Comparison of ENCODE assay signal across 1 cellular context in genomic region chr7:150778738-150779301, GRCh38.
TF ChIP-seq lines count a peak whose summit lies in the region.

No MANE protein-coding gene starts in this region.

TF ChIP-seq in GM12878, 131 proteins besides CTCF, POLR2A, EP300 and RAD21:
- TF ChIP-seq, protein P1, sequence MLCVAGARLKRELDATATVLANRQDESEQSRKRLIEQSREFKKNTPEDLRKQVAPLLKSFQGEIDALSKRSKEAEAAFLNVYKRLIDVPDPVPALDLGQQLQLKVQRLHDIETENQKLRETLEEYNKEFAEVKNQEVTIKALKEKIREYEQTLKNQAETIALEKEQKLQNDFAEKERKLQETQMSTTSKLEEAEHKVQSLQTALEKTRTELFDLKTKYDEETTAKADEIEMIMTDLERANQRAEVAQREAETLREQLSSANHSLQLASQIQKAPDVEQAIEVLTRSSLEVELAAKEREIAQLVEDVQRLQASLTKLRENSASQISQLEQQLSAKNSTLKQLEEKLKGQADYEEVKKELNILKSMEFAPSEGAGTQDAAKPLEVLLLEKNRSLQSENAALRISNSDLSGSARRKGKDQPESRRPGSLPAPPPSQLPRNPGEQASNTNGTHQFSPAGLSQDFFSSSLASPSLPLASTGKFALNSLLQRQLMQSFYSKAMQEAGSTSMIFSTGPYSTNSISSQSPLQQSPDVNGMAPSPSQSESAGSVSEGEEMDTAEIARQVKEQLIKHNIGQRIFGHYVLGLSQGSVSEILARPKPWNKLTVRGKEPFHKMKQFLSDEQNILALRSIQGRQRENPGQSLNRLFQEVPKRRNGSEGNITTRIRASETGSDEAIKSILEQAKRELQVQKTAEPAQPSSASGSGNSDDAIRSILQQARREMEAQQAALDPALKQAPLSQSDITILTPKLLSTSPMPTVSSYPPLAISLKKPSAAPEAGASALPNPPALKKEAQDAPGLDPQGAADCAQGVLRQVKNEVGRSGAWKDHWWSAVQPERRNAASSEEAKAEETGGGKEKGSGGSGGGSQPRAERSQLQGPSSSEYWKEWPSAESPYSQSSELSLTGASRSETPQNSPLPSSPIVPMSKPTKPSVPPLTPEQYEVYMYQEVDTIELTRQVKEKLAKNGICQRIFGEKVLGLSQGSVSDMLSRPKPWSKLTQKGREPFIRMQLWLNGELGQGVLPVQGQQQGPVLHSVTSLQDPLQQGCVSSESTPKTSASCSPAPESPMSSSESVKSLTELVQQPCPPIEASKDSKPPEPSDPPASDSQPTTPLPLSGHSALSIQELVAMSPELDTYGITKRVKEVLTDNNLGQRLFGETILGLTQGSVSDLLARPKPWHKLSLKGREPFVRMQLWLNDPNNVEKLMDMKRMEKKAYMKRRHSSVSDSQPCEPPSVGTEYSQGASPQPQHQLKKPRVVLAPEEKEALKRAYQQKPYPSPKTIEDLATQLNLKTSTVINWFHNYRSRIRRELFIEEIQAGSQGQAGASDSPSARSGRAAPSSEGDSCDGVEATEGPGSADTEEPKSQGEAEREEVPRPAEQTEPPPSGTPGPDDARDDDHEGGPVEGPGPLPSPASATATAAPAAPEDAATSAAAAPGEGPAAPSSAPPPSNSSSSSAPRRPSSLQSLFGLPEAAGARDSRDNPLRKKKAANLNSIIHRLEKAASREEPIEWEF (IDR thresholded peaks at IDR 0.05; ENCODE audit: insufficient replicate concordance, low read depth, low read length) = no peak
- no peak for TF ChIP-seq TAF1 (IDR thresholded peaks at IDR 0.05; ENCODE audit: borderline replicate concordance, low read depth, low read length)
- TF ChIP-seq RBBP5 (conservative IDR thresholded peaks at IDR 0.05) = no peak
- peak; percentile 68; the same call in 1 of the 2 replicates for TF ChIP-seq SMC3 (IDR thresholded peaks at IDR 0.05; ENCODE audit: borderline replicate concordance, low read length)
- TF ChIP-seq ZSCAN29 (IDR thresholded peaks at IDR 0.05) = no peak
- peak; percentile 63 for TF ChIP-seq IKZF1 (conservative IDR thresholded peaks at IDR 0.05)
- 0 out of 2 replicates have a peak, but pooled peaks have one; percentile 26 for TF ChIP-seq IRF4 (IDR thresholded peaks at IDR 0.05; ENCODE audit: low read depth, low read length)
- peak; percentile 49 to 57; a peak in 2 of 4 replicates for TF ChIP-seq IKZF2 (IDR thresholded peaks at IDR 0.05)
- no peak for TF ChIP-seq PAX8 (IDR thresholded peaks at IDR 0.05)
- TF ChIP-seq, protein P2, sequence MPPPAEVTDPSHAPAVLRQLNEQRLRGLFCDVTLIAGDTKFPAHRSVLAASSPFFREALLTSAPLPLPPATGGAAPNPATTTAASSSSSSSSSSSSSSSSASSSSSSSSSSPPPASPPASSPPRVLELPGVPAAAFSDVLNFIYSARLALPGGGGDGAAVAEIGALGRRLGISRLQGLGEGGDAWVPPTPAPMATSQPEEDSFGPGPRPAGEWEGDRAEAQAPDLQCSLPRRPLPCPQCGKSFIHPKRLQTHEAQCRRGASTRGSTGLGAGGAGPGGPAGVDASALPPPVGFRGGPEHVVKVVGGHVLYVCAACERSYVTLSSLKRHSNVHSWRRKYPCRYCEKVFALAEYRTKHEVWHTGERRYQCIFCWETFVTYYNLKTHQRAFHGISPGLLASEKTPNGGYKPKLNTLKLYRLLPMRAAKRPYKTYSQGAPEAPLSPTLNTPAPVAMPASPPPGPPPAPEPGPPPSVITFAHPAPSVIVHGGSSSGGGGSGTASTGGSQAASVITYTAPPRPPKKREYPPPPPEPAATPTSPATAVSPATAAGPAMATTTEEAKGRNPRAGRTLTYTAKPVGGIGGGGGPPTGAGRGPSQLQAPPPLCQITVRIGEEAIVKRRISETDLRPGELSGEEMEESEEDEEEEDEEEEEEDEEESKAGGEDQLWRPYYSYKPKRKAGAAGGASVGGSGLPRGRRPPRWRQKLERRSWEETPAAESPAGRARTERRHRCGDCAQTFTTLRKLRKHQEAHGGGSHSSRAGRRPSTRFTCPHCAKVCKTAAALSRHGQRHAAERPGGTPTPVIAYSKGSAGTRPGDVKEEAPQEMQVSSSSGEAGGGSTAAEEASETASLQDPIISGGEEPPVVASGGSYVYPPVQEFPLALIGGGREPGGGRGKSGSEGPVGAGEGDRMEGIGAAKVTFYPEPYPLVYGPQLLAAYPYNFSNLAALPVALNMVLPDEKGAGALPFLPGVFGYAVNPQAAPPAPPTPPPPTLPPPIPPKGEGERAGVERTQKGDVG (CRISPR knock-in tag; IDR thresholded peaks at IDR 0.05) = no peak
- TF ChIP-seq TBL1XR1 (IDR thresholded peaks at IDR 0.05; ENCODE audit: low read depth, low read length) = no peak
- TF ChIP-seq BCL3 (IDR thresholded peaks at IDR 0.05; ENCODE audit: borderline replicate concordance, insufficient read depth, low read depth, low read length, poor library complexity, severe bottlenecking) = peak; percentile 22
